ENCODE assay signal across 11 cellular contexts in genomic region chr2:105595536-105595935, GRCh38.
DNase-seq lines count a peak whose midpoint lies in the region; ATAC-seq and TF ChIP-seq lines count a peak whose summit lies in the region.
"Had no signal": no experiment of that assay in that cellular context is flagged by ENCODE, and none has a peak within 500 bp of the region (broad histone marks: within the 10 kb centered on the region; RNA-seq: fewer than 3 reads in every experiment).

No MANE protein-coding gene starts in this region.

- H3K4me1 ChIP-seq in RWPE2 (ENCODE audit: insufficient read depth, poor library complexity, severe bottlenecking), result peaks cover 8% of the 10 kb centered on the region
- H3K4me1 ChIP-seq: adrenal gland had no signal

- no peak overlapping the region for H3K4me3 ChIP-seq in GM12864 (ENCODE audit: low read depth, low read length)
- no peak overlapping the region for H3K4me3 ChIP-seq in RWPE2 (ENCODE audit: severe bottlenecking)
- H3K4me3 ChIP-seq: adrenal gland had no signal

- H3K9me3 ChIP-seq in RWPE2 (ENCODE audit: severe bottlenecking), result no peaks in the 10 kb centered on the region
- H3K9me3 ChIP-seq: adrenal gland had no signal

- no peak overlapping the region for H3K27ac ChIP-seq in RWPE2 (ENCODE audit: poor library complexity, severe bottlenecking)
- H3K27ac ChIP-seq: adrenal gland had no signal

- peak; percentile 97 for ATAC-seq in RWPE2 (ENCODE audit: low read depth)
- no peak for ATAC-seq in GM18519 (IDR thresholded peaks at IDR 0.05; ENCODE audit: low FRiP score, unreplicated experiment)
- ATAC-seq in HG02588 (IDR thresholded peaks at IDR 0.05; ENCODE audit: unreplicated experiment), result no peak
- no peak for ATAC-seq in GM19035 (IDR thresholded peaks at IDR 0.05; ENCODE audit: unreplicated experiment)

- DNase-seq in Caki2 (ENCODE audit: low read depth), result peak; percentile 34
- DNase-seq in GM12864 (ENCODE audit: low read depth), result no peak
- DNase-seq in RWPE2 (ENCODE audit: low spot score), result no peak
- DNase-seq in iPS-NIHi11 (ENCODE audit: low spot score), result peak; percentile 30
- DNase-seq in NCI-H1417 (lab: John Stamatoyannopoulos, UW), result no peak
- DNase-seq: adrenal gland, NCI-H2171 treated with DMSO at 0.1 percent for 48 hours, retina had no signal

- TF ChIP-seq CTCF in GM12864 (IDR thresholded peaks at IDR 0.05; ENCODE audit: low read depth, low read length, missing control alignments) (peak; percentile 4), RWPE2 (IDR thresholded peaks at IDR 0.05; ENCODE audit: poor library complexity, severe bottlenecking) (peak; percentile 13)

- no peaks in the 10 kb centered on the region for H3K27me3 ChIP-seq in RWPE2 (ENCODE audit: insufficient read depth, poor library complexity, severe bottlenecking)
- H3K27me3 ChIP-seq: adrenal gland had no signal

- in situ Hi-C loops in Caki2 (cut with HindIII; ENCODE audit: low pct_unique_long_range_greater_than_20kb, low sequenced_read_pairs), result no loop called here

- no peaks in the 10 kb centered on the region for H3K36me3 ChIP-seq in RWPE2 (ENCODE audit: low read depth)
- H3K36me3 ChIP-seq: adrenal gland had no signal

Comparison
In these comparisons a context has a peak if more than half of its experiments do, and no peak if none do; other contexts are left out.
1. DNase-seq: peak in Caki2 (single experiment) and iPS-NIHi11 (single experiment); none in GM12864 (single experiment), RWPE2 (single experiment) and NCI-H1417 (0 of 3).